ENCODE assay signal across 8 cellular contexts in the genomic region with DNA sequence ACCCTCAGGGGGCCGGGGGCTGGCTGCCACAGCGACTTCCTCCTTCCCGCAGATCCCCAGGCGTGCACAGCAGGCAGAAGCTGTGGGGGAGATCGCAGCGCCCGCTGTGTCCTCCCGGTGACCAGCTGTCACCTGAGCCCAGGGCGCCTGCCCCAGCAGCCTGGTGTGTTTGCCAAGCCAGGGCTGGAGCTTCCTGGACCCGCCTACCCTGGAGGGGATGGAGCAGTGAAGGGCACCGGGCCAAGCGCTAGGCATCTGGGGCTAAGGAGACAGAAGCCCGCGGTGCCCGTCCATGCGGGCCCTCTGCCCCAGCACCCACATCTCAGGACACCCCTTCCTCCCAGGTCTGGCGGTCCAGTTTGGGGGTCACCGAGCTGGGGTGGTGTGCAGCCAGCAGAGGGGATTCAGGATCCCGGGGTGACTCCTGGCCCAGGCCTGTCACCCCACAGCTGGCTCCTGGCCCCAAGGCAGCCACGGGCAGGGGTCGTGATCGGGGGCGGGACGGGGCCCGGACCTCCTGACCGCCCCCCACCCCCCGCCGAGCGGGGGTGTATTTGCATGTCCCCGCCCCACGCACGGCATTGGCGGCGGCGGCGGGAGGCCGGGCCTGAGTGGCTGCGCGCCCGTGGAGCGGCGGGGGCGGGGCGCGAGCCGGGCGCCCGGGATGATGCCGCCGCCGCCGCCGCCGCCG. TPM values are rescaled to one million over a fixed set of nuclear protein-coding genes. Genes with fewer than 3 reads are reported as not detected.
A peak's percentile ranks its signal among the peaks of the same experiment; 100 is the strongest.
DNase-seq lines count a peak whose midpoint lies in the region; ATAC-seq and TF ChIP-seq lines count a peak whose summit lies in the region.

A gene with protein sequence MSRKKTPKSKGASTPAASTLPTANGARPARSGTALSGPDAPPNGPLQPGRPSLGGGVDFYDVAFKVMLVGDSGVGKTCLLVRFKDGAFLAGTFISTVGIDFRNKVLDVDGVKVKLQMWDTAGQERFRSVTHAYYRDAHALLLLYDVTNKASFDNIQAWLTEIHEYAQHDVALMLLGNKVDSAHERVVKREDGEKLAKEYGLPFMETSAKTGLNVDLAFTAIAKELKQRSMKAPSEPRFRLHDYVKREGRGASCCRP (plus strand): TSS at position 645 of the 691 bp plus-strand sequence. CDS start 159 bp downstream, outside the sequence.

- H3K23ac ChIP-seq in mesenchymal stem cell (ENCODE audit: low read length in 2 of 2): peak within 1 kb of the TSS; percentile 66 to 87

- peak within 1 kb of the TSS in 1 of 2 experiments; percentile 49 for H2BK12ac ChIP-seq in mesenchymal stem cell (ENCODE audit: low read length in 2 of 2)

- H3K27me3 Mint-ChIP-seq in HFFc6 (ENCODE audit: insufficient read depth): peaks cover 22% of the 10 kb centered on the region

- H3K27ac ChIP-seq in mesenchymal stem cell (ENCODE audit: low read length, poor library complexity, severe bottlenecking) (no peak within 1 kb of the TSS), stomach smooth muscle (ENCODE audit: low read length) (peak within 1 kb of the TSS; percentile 41)

- DNase-seq in BE2C (peak; percentile 94), HFFc6 (no peak), NCI-H510A (lab: John Stamatoyannopoulos, UW) (peak; percentile 92), epidermal melanocyte (ENCODE audit: insufficient read length, low spot score) (peak; percentile 69), mesenchymal stem cell (peak; percentile 53)
- peak; percentile 75 for DNase-seq in activated CD8-positive, alpha-beta memory T cell treated with anti-CD3 and anti-CD28 coated beads, Interleukin-2, amount 50 U/mL, for 48 hours

- H3K4me1 Mint-ChIP-seq in HFFc6 (ENCODE audit: low read depth): peaks cover 28% of the 10 kb centered on the region

- peak within 1 kb of the TSS; percentile 77 for H4K8ac ChIP-seq in mesenchymal stem cell (ENCODE audit: low read length)

- H3K4ac ChIP-seq in mesenchymal stem cell (ENCODE audit: low read depth in 1 of 2, low read length in 2 of 2): peak within 1 kb of the TSS; percentile 49 to 77

- no peaks in the 10 kb centered on the region for H3K9me3 Mint-ChIP-seq in HFFc6

- peaks cover 9% of the 10 kb centered on the region for H3K36me3 Mint-ChIP-seq in HFFc6 (ENCODE audit: low read depth)

- H2BK15ac ChIP-seq in mesenchymal stem cell (ENCODE audit: low read depth, poor library complexity, severe bottlenecking): peak within 1 kb of the TSS; percentile 3

- H3K4me1 ChIP-seq in BE2C (peaks cover 32% of the 10 kb centered on the region), mesenchymal stem cell (ENCODE audit: control insufficient read depth, insufficient read depth, low read depth, low read length) (peaks cover 61% of the 10 kb centered on the region), stomach smooth muscle (ENCODE audit: control insufficient read depth, insufficient read depth, low read length) (peaks cover 55% of the 10 kb centered on the region)

- WGBS in mesenchymal stem cell: 11% methylated on average over 35 of the region's 55 CpGs

- H3K36me3 ChIP-seq in BE2C: peaks cover 17% of the 10 kb centered on the region
- H3K36me3 ChIP-seq in mesenchymal stem cell (ENCODE audit: control insufficient read depth in 1 of 2, insufficient read depth in 2 of 2, low read depth in 1 of 2, low read length in 2 of 2): peaks cover 14 to 36% of the 10 kb centered on the region in 2 experiments
- peaks cover 0 to 3% of the 10 kb centered on the region in 2 donors for H3K36me3 ChIP-seq in stomach smooth muscle (ENCODE audit: control insufficient read depth in 2 of 2, insufficient read depth in 2 of 2, low read length in 2 of 2)

- peak within 1 kb of the TSS; percentile 63 to 86 for H3K18ac ChIP-seq in mesenchymal stem cell (ENCODE audit: low read depth in 1 of 2, low read length in 2 of 2)

- no peaks in the 10 kb centered on the region for H3K27me3 ChIP-seq in BE2C
- no peaks in the 10 kb centered on the region for H3K27me3 ChIP-seq in mesenchymal stem cell (ENCODE audit: control insufficient read depth in 1 of 2, insufficient read depth in 1 of 2, low read length in 2 of 2)
- no peaks in the 10 kb centered on the region for H3K27me3 ChIP-seq in stomach smooth muscle (ENCODE audit: control insufficient read depth in 1 of 2, insufficient read depth in 2 of 2, low read length in 2 of 2)

- peak within 1 kb of the TSS; percentile 29 for H2BK120ac ChIP-seq in mesenchymal stem cell (ENCODE audit: low read depth, low read length)

- ATAC-seq in GM21576 (IDR thresholded peaks at IDR 0.05; ENCODE audit: unreplicated experiment): no peak

- H3K4me3 ChIP-seq in BE2C (ENCODE audit: low read depth, low read length): peak within 1 kb of the TSS; percentile 56
- peak within 1 kb of the TSS; percentile 53 to 65 for H3K4me3 ChIP-seq in mesenchymal stem cell (ENCODE audit: insufficient read depth in 1 of 2, low read depth in 1 of 2, low read length in 2 of 2)
- H3K4me3 ChIP-seq in stomach smooth muscle (ENCODE audit: low read length in 2 of 2): peak within 1 kb of the TSS; percentile 53 to 69

- peak within 1 kb of the TSS; percentile 72 for H3K4me3 Mint-ChIP-seq in HFFc6

- peaks cover 2% of the 10 kb centered on the region for H3K79me1 ChIP-seq in mesenchymal stem cell (replicated peaks; ENCODE audit: low read length, poor library complexity, severe bottlenecking)

- no peak for TF ChIP-seq CTCF in BE2C (IDR thresholded peaks at IDR 0.05; ENCODE audit: low read depth, low read length)
- TF ChIP-seq CTCF in HFFc6 (IDR thresholded peaks at IDR 0.05): no peak

- no peak within 1 kb of the TSS for H2BK5ac ChIP-seq in mesenchymal stem cell (ENCODE audit: low read depth, low read length, poor library complexity, severe bottlenecking)

- H3K9me3 ChIP-seq in BE2C (no peaks in the 10 kb centered on the region), mesenchymal stem cell (ENCODE audit: control insufficient read depth, low read length) (no peaks in the 10 kb centered on the region), stomach smooth muscle (ENCODE audit: control insufficient read depth in 2 of 2, low read length in 2 of 2) (no peaks in the 10 kb centered on the region)

- H3K9ac ChIP-seq in mesenchymal stem cell (ENCODE audit: low read length) (peak within 1 kb of the TSS; percentile 48), stomach smooth muscle (ENCODE audit: low read length in 2 of 2) (no peak within 1 kb of the TSS)

- H3K14ac ChIP-seq in mesenchymal stem cell (ENCODE audit: low read length in 2 of 2): peak within 1 kb of the TSS; percentile 58 to 79

- peak within 1 kb of the TSS; percentile 48 for H4K91ac ChIP-seq in mesenchymal stem cell (ENCODE audit: low read length)

- H2AK5ac ChIP-seq in mesenchymal stem cell (ENCODE audit: low read length, severe bottlenecking): peak within 1 kb of the TSS; percentile 45

- peak within 1 kb of the TSS; percentile 57 for H3K27ac Mint-ChIP-seq in HFFc6

- H3K4me2 ChIP-seq in mesenchymal stem cell (ENCODE audit: low read length, poor library complexity, severe bottlenecking): peak within 1 kb of the TSS; percentile 91

- peak within 1 kb of the TSS; percentile 51 for H2AFZ ChIP-seq in mesenchymal stem cell (ENCODE audit: low read depth, low read length)

RNA-seq across cellular contexts. Expression of the gene that starts here (rescaled TPM):
- polyA plus RNA-seq in BE2C (2012; ENCODE audit: insufficient read depth, insufficient read length, low read depth): 9.1 TPM
- total RNA-seq in HFFc6 (2021; fragmentation: NEBNext Ultra II Directional; extraction: Animal tissue kit (Norgen Biotek cat#: 25700)): 1 to 10 TPM in 1 of 6 experiments, under 1 TPM in 5; 0.31 to 1.2 (median 0.65) TPM
- polyA plus RNA-seq in mesenchymal stem cell (2013, experiment 1 of 2): 4.7 TPM
- 4.4 TPM for polyA plus RNA-seq in mesenchymal stem cell (2013, experiment 2 of 2)
